ENCODE assay signal across 12 cellular contexts in the genomic region with DNA sequence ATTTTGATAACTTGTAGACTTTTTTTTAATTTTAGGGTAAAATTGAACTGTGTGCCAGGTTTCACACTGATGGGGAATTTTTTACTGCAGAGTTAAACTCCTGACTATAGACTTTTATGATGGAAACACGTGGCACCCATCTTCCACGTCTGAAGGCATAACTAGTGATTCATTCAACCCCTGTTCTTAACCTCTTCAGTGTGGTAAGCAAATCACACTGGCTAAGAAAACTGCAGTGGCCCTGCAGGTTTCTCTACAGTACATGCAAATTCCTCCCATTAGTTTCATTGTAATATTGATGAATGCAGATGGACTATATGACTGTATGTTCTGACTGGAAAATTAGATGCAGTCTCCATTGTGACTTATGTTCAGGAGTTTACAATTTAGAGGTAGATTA. TPM values are rescaled to one million over a fixed set of nuclear protein-coding genes. Genes with fewer than 3 reads are reported as not detected.
DNase-seq lines count a peak whose midpoint lies in the region; ATAC-seq and TF ChIP-seq lines count a peak whose summit lies in the region.
"Had no signal": no experiment of that assay in that cellular context is flagged by ENCODE, and none has a peak within 500 bp of the region (broad histone marks: within the 10 kb centered on the region; RNA-seq: fewer than 3 reads in every experiment).

No MANE protein-coding gene starts in this region.

- TF ChIP-seq CTCF in fibroblast of mammary gland (conservative IDR thresholded peaks at IDR 0.05; ENCODE audit: control insufficient read depth, insufficient read depth, low read depth, low read length) (no peak), Calu3 (IDR thresholded peaks at IDR 0.05; ENCODE audit: unreplicated experiment) (no peak)

- CTCF ChIA-PET in Calu3 (lab: Charles Lee), result no interaction called here

- ATAC-seq in GM18511 (IDR thresholded peaks at IDR 0.05; ENCODE audit: unreplicated experiment), result peak; percentile 74
- peak; percentile 69 for ATAC-seq in GM21723 (IDR thresholded peaks at IDR 0.05; ENCODE audit: unreplicated experiment)
- ATAC-seq in HG03442 (IDR thresholded peaks at IDR 0.05; ENCODE audit: unreplicated experiment), result peak; percentile 91
- ATAC-seq in HG03439 (IDR thresholded peaks at IDR 0.05; ENCODE audit: unreplicated experiment), result no peak
- ATAC-seq: K562 had no signal

- H3K4me3 ChIP-seq in fibroblast of mammary gland (ENCODE audit: control insufficient read depth, low read depth, low read length), result no peak overlapping the region
- H3K4me3 ChIP-seq: K562, sigmoid colon had no signal

- intact Hi-C loops in Calu3 (cut with micrococcal nuclease; ENCODE audit: unreplicated experiment), result no loop called here

- BruUV-seq in Calu3 (replicated peaks; lab: Mats Ljungman, UMichigan), result no TSS peak

- H3K9me3 Mint-ChIP-seq in Calu3 (ENCODE audit: low read depth, unreplicated experiment), result no peaks in the 10 kb centered on the region

- no peak overlapping the region for H3K4me3 Mint-ChIP-seq in Calu3 (ENCODE audit: low read depth, unreplicated experiment)

- peaks cover 18% of the 10 kb centered on the region for H3K36me3 Mint-ChIP-seq in Calu3 (ENCODE audit: insufficient read depth, unreplicated experiment)

- H3K27me3 Mint-ChIP-seq in Calu3 (ENCODE audit: unreplicated experiment), result no peaks in the 10 kb centered on the region

- DNase-seq in fibroblast of mammary gland (ENCODE audit: low read depth) (peak; percentile 73), amygdala (lab: John Stamatoyannopoulos, UW) (no peak), Calu3 (no peak), putamen (ENCODE audit: low spot score) (no peak)
- DNase-seq: NCI-H82; sigmoid colon; stimulated activated naive CD4-positive, alpha-beta T cell had no signal

- peaks cover 12% of the 10 kb centered on the region for H3K4me1 Mint-ChIP-seq in Calu3 (ENCODE audit: low read depth, unreplicated experiment)

- no peak overlapping the region for H3K27ac Mint-ChIP-seq in Calu3 (ENCODE audit: unreplicated experiment)

RNA-seq across cellular contexts. Expression of gene SMAD4, which starts 47.2 kb away (rescaled TPM):
- total RNA-seq in Calu3 (2022), result 78.6 and 96.7 TPM in 2 replicates
